ENCODE assay signal across 18 cellular contexts in genomic region chr2:223619486-223620129, GRCh38. TPM values are rescaled to one million over a fixed set of nuclear protein-coding genes. Genes with fewer than 3 reads are reported as not detected.
"Had no signal": no experiment of that assay in that cellular context is flagged by ENCODE, and none has a peak within 500 bp of the region (broad histone marks: within the 10 kb centered on the region; RNA-seq: fewer than 3 reads in every experiment).

No MANE protein-coding gene starts in this region.

- ATAC-seq: activated CD4-positive, alpha-beta T cell treated with anti-CD3 and anti-CD28 coated beads for 36 hours; activated CD8-positive, alpha-beta memory T cell treated with anti-CD3 and anti-CD28 coated beads, Interleukin-2, amount 10 ng/mL, durations not matched to agents 7 days and 5 days; activated naive CD8-positive, alpha-beta T cell treated with anti-CD3 and anti-CD28 coated beads, Interleukin-2, amount 50 U/mL, for 24 hours; effector memory CD8-positive, alpha-beta T cell; stimulated activated memory B cell treated with anti-CD40 and anti-IgM and Interleukin-4, amounts not matched to agents 10 μg/mL and 1 μg/mL and 100 μg/mL, for 72 hours had no signal

- H3K27ac Mint-ChIP-seq: activated CD4-positive, alpha-beta memory T cell treated with anti-CD3 and anti-CD28 coated beads for 36 hours; activated CD4-positive, alpha-beta T cell treated with anti-CD3 and anti-CD28 coated beads for 36 hours; activated CD8-positive, alpha-beta memory T cell treated with anti-CD3 and anti-CD28 coated beads, Interleukin-2, amount 10 ng/mL, durations not matched to agents 7 days and 5 days; activated naive CD4-positive, alpha-beta T cell treated with anti-CD3 and anti-CD28 coated beads for 36 hours; activated naive CD8-positive, alpha-beta T cell treated with anti-CD3 and anti-CD28 coated beads, Interleukin-2, amount 50 U/mL, for 24 hours; activated T-helper 2 cell treated with anti-CD3 and anti-CD28 coated beads, Interferon-gamma antibody, Interleukin-2, Interleukin-4, amounts not matched to agents 10 μg/mL and 5 μg/mL and 100 μg/mL, durations not matched to agents 14 hours and 24 hours and 36 hours; effector memory CD8-positive, alpha-beta T cell; memory B cell; natural killer cell treated with Interleukin-12 subunit alpha and Interleukin-12 subunit beta and Interleukin-15 and Interleukin-18, amount 100 ng/mL, for 72 hours; stimulated activated memory B cell treated with anti-CD40 and anti-IgM and Interleukin-4, amounts not matched to agents 10 μg/mL and 1 μg/mL and 100 μg/mL, for 72 hours had no signal

- H3K36me3 ChIP-seq: tibial artery had no signal

- H3K36me3 Mint-ChIP-seq: activated CD4-positive, alpha-beta memory T cell treated with anti-CD3 and anti-CD28 coated beads for 36 hours; activated CD8-positive, alpha-beta memory T cell treated with anti-CD3 and anti-CD28 coated beads, Interleukin-2, amount 10 ng/mL, durations not matched to agents 7 days and 5 days; memory B cell; natural killer cell treated with Interleukin-12 subunit alpha and Interleukin-12 subunit beta and Interleukin-15 and Interleukin-18, amount 100 ng/mL, for 72 hours; stimulated activated memory B cell treated with anti-CD40 and anti-IgM and Interleukin-4, amounts not matched to agents 10 μg/mL and 1 μg/mL and 100 μg/mL, for 72 hours had no signal

- H3K4me1 Mint-ChIP-seq: activated CD4-positive, alpha-beta T cell treated with anti-CD3 and anti-CD28 coated beads for 36 hours; activated CD8-positive, alpha-beta memory T cell treated with anti-CD3 and anti-CD28 coated beads, Interleukin-2, amount 10 ng/mL, durations not matched to agents 7 days and 5 days; activated naive CD8-positive, alpha-beta T cell treated with anti-CD3 and anti-CD28 coated beads, Interleukin-2, amount 50 U/mL, for 24 hours; memory B cell; stimulated activated memory B cell treated with anti-CD40 and anti-IgM and Interleukin-4, amounts not matched to agents 10 μg/mL and 1 μg/mL and 100 μg/mL, for 72 hours had no signal

- H3K9me3 Mint-ChIP-seq: activated CD4-positive, alpha-beta memory T cell treated with anti-CD3 and anti-CD28 coated beads for 36 hours; activated naive CD4-positive, alpha-beta T cell treated with anti-CD3 and anti-CD28 coated beads for 36 hours; activated naive CD8-positive, alpha-beta T cell treated with anti-CD3 and anti-CD28 coated beads, Interleukin-2, amount 50 U/mL, for 24 hours; activated T-helper 2 cell treated with anti-CD3 and anti-CD28 coated beads, Interferon-gamma antibody, Interleukin-2, Interleukin-4, amounts not matched to agents 10 μg/mL and 5 μg/mL and 100 μg/mL, durations not matched to agents 14 hours and 24 hours and 36 hours; effector memory CD8-positive, alpha-beta T cell; memory B cell; natural killer cell treated with Interleukin-12 subunit alpha and Interleukin-12 subunit beta and Interleukin-15 and Interleukin-18, amount 100 ng/mL, for 72 hours; stimulated activated memory B cell treated with anti-CD40 and anti-IgM and Interleukin-4, amounts not matched to agents 10 μg/mL and 1 μg/mL and 100 μg/mL, for 72 hours had no signal

- H3K4me3 ChIP-seq: tibial artery had no signal

- H3K27me3 ChIP-seq: tibial artery had no signal

- H3K4me1 ChIP-seq: tibial artery had no signal

- H3K9me3 ChIP-seq: tibial artery had no signal

- H3K27ac ChIP-seq: epithelial cell of prostate, tibial artery had no signal

- H3K4me3 Mint-ChIP-seq: activated CD4-positive, alpha-beta memory T cell treated with anti-CD3 and anti-CD28 coated beads for 36 hours; activated CD4-positive, alpha-beta T cell treated with anti-CD3 and anti-CD28 coated beads for 36 hours; activated CD8-positive, alpha-beta memory T cell treated with anti-CD3 and anti-CD28 coated beads, Interleukin-2, amount 10 ng/mL, durations not matched to agents 7 days and 5 days; activated naive CD4-positive, alpha-beta T cell treated with anti-CD3 and anti-CD28 coated beads for 36 hours; activated naive CD8-positive, alpha-beta T cell treated with anti-CD3 and anti-CD28 coated beads, Interleukin-2, amount 50 U/mL, for 24 hours; effector memory CD8-positive, alpha-beta T cell; memory B cell; natural killer cell treated with Interleukin-12 subunit alpha and Interleukin-12 subunit beta and Interleukin-15 and Interleukin-18, amount 100 ng/mL, for 72 hours; stimulated activated memory B cell treated with anti-CD40 and anti-IgM and Interleukin-4, amounts not matched to agents 10 μg/mL and 1 μg/mL and 100 μg/mL, for 72 hours had no signal

- DNase-seq: activated CD4-positive, alpha-beta memory T cell treated with anti-CD3 and anti-CD28 coated beads for 36 hours; activated CD4-positive, alpha-beta T cell treated with anti-CD3 and anti-CD28 coated beads for 36 hours; activated CD8-positive, alpha-beta memory T cell treated with anti-CD3 and anti-CD28 coated beads, Interleukin-2, amount 10 ng/mL, durations not matched to agents 7 days and 5 days; activated naive CD4-positive, alpha-beta T cell treated with anti-CD3 and anti-CD28 coated beads for 36 hours; activated naive CD8-positive, alpha-beta T cell treated with anti-CD3 and anti-CD28 coated beads, Interleukin-2, amount 50 U/mL, for 24 hours; activated T-cell treated with anti-CD3 and anti-CD28 coated beads, Interleukin-2, amount 50 U/mL, for 1 hour; aorta; cerebellar nuclear complex; effector memory CD8-positive, alpha-beta T cell; head of caudate nucleus; nucleus accumbens; T1000; tibial artery had no signal

RNA-seq across cellular contexts. Expression of gene SCG2, which starts 17.4 kb away (rescaled TPM):
- total RNA-seq: activated CD4-positive, alpha-beta memory T cell treated with anti-CD3 and anti-CD28 coated beads for 36 hours; activated CD4-positive, alpha-beta T cell treated with anti-CD3 and anti-CD28 coated beads for 36 hours; activated naive CD4-positive, alpha-beta T cell treated with anti-CD3 and anti-CD28 coated beads for 36 hours; activated T-helper 2 cell treated with anti-CD3 and anti-CD28 coated beads, Interferon-gamma antibody, Interleukin-2, Interleukin-4, amounts not matched to agents 10 μg/mL and 5 μg/mL and 100 μg/mL, durations not matched to agents 14 hours and 24 hours and 36 hours had no signal
